ENCODE assay signal across 8 cellular contexts in genomic region chrX:9885150-9885549, GRCh38.
A peak's percentile ranks its signal among the peaks of the same experiment; 100 is the strongest.
DNase-seq lines count a peak whose midpoint lies in the region; ATAC-seq, FAIRE-seq and TF ChIP-seq lines count a peak whose summit lies in the region.

No MANE protein-coding gene starts in this region.

- no peaks in the 10 kb centered on the region for H3K9me3 ChIP-seq in heart left ventricle

- H3K4me1 ChIP-seq in heart left ventricle: peaks cover 0 to 10% (median 0%) of the 10 kb centered on the region in 12 donors

- peaks cover 0 to 25% (median 0%) of the 10 kb centered on the region in 9 donors for H3K27me3 ChIP-seq in heart left ventricle

- TF ChIP-seq CTCF in RWPE1 (conservative IDR thresholded peaks at IDR 0.05; ENCODE audit: low read depth) (peak; percentile 59), heart left ventricle (IDR thresholded peaks at IDR 0.05) (peak; percentile 32 to 60 (median 48)), retinal pigment epithelial cell (conservative IDR thresholded peaks at IDR 0.05; ENCODE audit: low read depth, low read length) (peak; percentile 79)

- no peak overlapping the region for H3K27ac ChIP-seq in RWPE1
- H3K27ac ChIP-seq in heart left ventricle: no peak overlapping the region

- H3K36me3 ChIP-seq in heart left ventricle: no peaks in the 10 kb centered on the region

- no peak for TF ChIP-seq POLR2A in heart left ventricle (IDR thresholded peaks at IDR 0.05)

- intact Hi-C loops in heart left ventricle (cut with DNase I): loop anchor here in 9 of 10 donors (5.0 to 10.0 kb wide), 6 partner anchors 100 to 240 kb away; no protein-coding TSS in a partner anchor

- POLR2A ChIA-PET in RWPE1 (lab: Yijun Ruan, JAX; ENCODE audit: low non-redundant PET): no interaction called here

- 19 to 28% (median 25%) methylated on average over 8 of the region's 8 CpGs for WGBS in heart left ventricle, 4 donors

- peak; percentile 60 for FAIRE-seq in GM18507 (lab: Jason Lieb, UNC)
- no peak for FAIRE-seq in RCC 7860 (lab: Jason Lieb, UNC)

- CTCF ChIA-PET in RWPE1 (lab: Yijun Ruan, JAX): no interaction called here

- ATAC-seq in heart left ventricle: peak in 3 of 4 donors; percentile 67 to 78 (median 73)

- DNase-seq in AG08396 (ENCODE audit: low spot score) (peak; percentile 68), GM18507 (ENCODE audit: extremely low spot score, insufficient read length, low read depth) (peak; percentile 30), HUDEP-2 (lab: John Stamatoyannopoulos, UW; ENCODE audit: unreplicated experiment in 76 of 76) (peak in 46 of 76 experiments; percentile 0 to 44 (median 6)), RWPE1 (ENCODE audit: low spot score) (peak; percentile 41), heart left ventricle (peak; percentile 29 to 75 (median 56)), retinal pigment epithelial cell (ENCODE audit: low read depth) (no peak), RCC 7860 (ENCODE audit: low spot score) (no peak)
- DNase-seq in activated naive CD4-positive, alpha-beta T cell treated with Interleukin-2 at 50 U/mL for 16 hours: peak; percentile 55

- no peak overlapping the region for H3K4me3 ChIP-seq in heart left ventricle
- no peak overlapping the region for H3K4me3 ChIP-seq in retinal pigment epithelial cell (ENCODE audit: low read length)

Comparison
In these comparisons a context has a peak if more than half of its experiments do, and no peak if none do; other contexts are left out.
1. DNase-seq: peak in AG08396 (single experiment), GM18507 (single experiment), HUDEP-2 (46 of 76), RWPE1 (single experiment), activated naive CD4-positive, alpha-beta T cell treated with Interleukin-2 at 50 U/mL for 16 hours (single experiment) and heart left ventricle (5 of 5); none in retinal pigment epithelial cell (single experiment) and RCC 7860 (single experiment).
2. Peak in every context shown above with its lines, with median percentiles within 50 percentile points of each other: CTCF ChIP-seq.